Comparison of ENCODE assay signal across 10 cellular contexts in the genomic region with DNA sequence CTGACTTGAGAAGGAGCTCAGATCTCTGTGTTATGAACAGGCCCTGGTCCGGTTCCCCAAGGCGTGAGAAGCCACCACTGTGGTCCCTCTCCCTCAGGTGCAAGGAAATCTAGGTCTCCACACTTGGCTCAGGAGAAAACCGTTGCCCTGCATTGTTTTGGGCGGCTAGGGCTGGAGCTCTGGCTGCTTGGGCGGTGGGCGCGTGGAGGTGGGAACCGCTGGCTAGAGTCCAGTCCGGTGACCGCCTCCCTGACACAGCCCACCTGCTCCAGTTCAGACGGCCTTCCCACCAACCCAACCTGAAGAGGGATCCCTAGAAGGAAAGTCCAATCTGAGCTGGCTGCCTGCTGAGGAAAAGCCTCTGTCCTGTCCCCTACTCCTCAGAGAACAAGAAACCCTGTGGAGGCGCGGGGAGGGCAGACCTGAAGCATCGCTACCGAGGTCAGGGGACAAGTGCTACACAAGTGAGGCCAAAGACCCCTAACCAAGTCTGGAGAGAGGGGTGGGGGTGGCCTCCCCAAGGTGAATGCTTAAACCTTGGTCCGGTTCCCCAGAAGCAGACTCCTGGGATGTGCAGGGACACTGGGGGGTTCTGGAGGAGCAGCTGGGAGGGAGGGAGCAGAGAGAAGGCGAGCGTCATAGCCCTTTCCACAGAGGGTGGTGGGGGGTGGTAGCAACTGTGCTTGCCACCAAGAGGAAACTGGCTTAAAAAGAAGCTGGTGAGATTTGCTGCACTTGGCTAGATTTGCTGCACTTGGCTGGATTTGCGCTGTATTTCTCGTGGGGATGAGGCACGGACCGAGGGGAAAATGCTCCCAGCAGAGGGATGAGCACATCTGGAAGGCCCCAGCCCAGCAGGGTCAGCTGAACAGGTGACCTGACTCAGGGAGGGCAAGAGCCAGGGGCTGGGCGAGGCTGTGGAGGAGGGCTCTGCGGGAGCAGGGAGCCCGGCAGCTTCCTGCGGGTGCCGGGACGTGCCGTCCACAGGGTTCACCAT.
DNase-seq lines count a peak whose midpoint lies in the region; ATAC-seq and TF ChIP-seq lines count a peak whose summit lies in the region.
"Had no signal": no experiment of that assay in that cellular context is flagged by ENCODE, and none has a peak within 500 bp of the region (broad histone marks: within the 10 kb centered on the region; RNA-seq: fewer than 3 reads in every experiment).

No MANE protein-coding gene starts in this region.

- POLR2A ChIA-PET in activated CD4-positive, alpha-beta T cell treated with anti-CD3 and anti-CD28 coated beads for 36 hours (lab: Charles Lee), result interaction anchor here (0.6 kb wide), 1 partner anchor 171 kb away, joined by 3 read pairs; no protein-coding TSS in a partner anchor
- POLR2A ChIA-PET in activated CD8-positive, alpha-beta T cell treated with anti-CD3 and anti-CD28 coated beads, Interleukin-2, amount 10 ng/mL, durations not matched to agents 7 days and 5 days (lab: Charles Lee), result interaction anchor here (0.7 to 1.3 kb wide), 5 partner anchors 35 to 301 kb away, joined by 3 to 5 read pairs (median 3); no protein-coding TSS in a partner anchor

- H3K27me3 Mint-ChIP-seq in activated CD4-positive, alpha-beta T cell treated with anti-CD3 and anti-CD28 coated beads for 36 hours, result no peaks in the 10 kb centered on the region
- H3K27me3 Mint-ChIP-seq in activated CD8-positive, alpha-beta T cell treated with anti-CD3 and anti-CD28 coated beads, Interleukin-2, amount 10 ng/mL, durations not matched to agents 7 days and 5 days (ENCODE audit: low read depth), result no peaks in the 10 kb centered on the region

- DNase-seq in activated CD4-positive, alpha-beta T cell treated with anti-CD3 and anti-CD28 coated beads for 36 hours, result no peak
- DNase-seq in activated CD4-positive, alpha-beta T cell treated with anti-CD3 and anti-CD28 coated beads for 1 hour, result no peak
- DNase-seq in activated CD8-positive, alpha-beta T cell treated with anti-CD3 and anti-CD28 coated beads, Interleukin-2, amount 10 ng/mL, durations not matched to agents 7 days and 5 days, result no peak
- DNase-seq in left lung (peak in 1 of 2 donors; percentile 72), substantia nigra (lab: John Stamatoyannopoulos, UW) (peak in 1 of 49 donors; percentile 60), SKM-1 (lab: John Stamatoyannopoulos, UW; ENCODE audit: unreplicated experiment) (no peak)
- DNase-seq: OCI-M1; stimulated activated naive CD4-positive, alpha-beta T cell treated with Interleukin-2 at 50 U/mL for 16 hours had no signal

- ATAC-seq in activated CD4-positive, alpha-beta T cell treated with anti-CD3 and anti-CD28 coated beads for 36 hours, result no peak
- ATAC-seq in activated CD8-positive, alpha-beta T cell treated with anti-CD3 and anti-CD28 coated beads, Interleukin-2, amount 10 ng/mL, durations not matched to agents 7 days and 5 days, result no peak
- ATAC-seq in left lung (no peak), HG02970 (IDR thresholded peaks at IDR 0.05; ENCODE audit: low FRiP score, unreplicated experiment) (no peak), GM18907 (IDR thresholded peaks at IDR 0.05; ENCODE audit: unreplicated experiment) (no peak)

- peaks cover 17% of the 10 kb centered on the region for H3K36me3 Mint-ChIP-seq in activated CD4-positive, alpha-beta T cell treated with anti-CD3 and anti-CD28 coated beads for 36 hours (ENCODE audit: low read depth)
- peaks cover 21% of the 10 kb centered on the region for H3K36me3 Mint-ChIP-seq in activated CD8-positive, alpha-beta T cell treated with anti-CD3 and anti-CD28 coated beads, Interleukin-2, amount 10 ng/mL, durations not matched to agents 7 days and 5 days (ENCODE audit: low read depth)

- H3K27ac Mint-ChIP-seq in activated CD4-positive, alpha-beta T cell treated with anti-CD3 and anti-CD28 coated beads for 36 hours, result peak overlapping the region; percentile 87
- peak overlapping the region; percentile 33 for H3K27ac Mint-ChIP-seq in activated CD8-positive, alpha-beta T cell treated with anti-CD3 and anti-CD28 coated beads, Interleukin-2, amount 10 ng/mL, durations not matched to agents 7 days and 5 days

- no peaks in the 10 kb centered on the region for H3K9me3 ChIP-seq in left lung

- no peak overlapping the region for H3K4me3 ChIP-seq in left lung

- TF ChIP-seq CTCF in left lung (IDR thresholded peaks at IDR 0.05), result no peak

- H3K27me3 ChIP-seq in left lung, result no peaks in the 10 kb centered on the region

- H3K27ac ChIP-seq in left lung (peak overlapping the region; percentile 62 to 85), substantia nigra (ENCODE audit: low read depth, low read length, poor library complexity, severe bottlenecking) (peak overlapping the region; percentile 13)

- H3K4me3 Mint-ChIP-seq in activated CD4-positive, alpha-beta T cell treated with anti-CD3 and anti-CD28 coated beads for 36 hours, result peak overlapping the region; percentile 72
- peak overlapping the region; percentile 20 for H3K4me3 Mint-ChIP-seq in activated CD8-positive, alpha-beta T cell treated with anti-CD3 and anti-CD28 coated beads, Interleukin-2, amount 10 ng/mL, durations not matched to agents 7 days and 5 days

- H3K4me1 Mint-ChIP-seq in activated CD4-positive, alpha-beta T cell treated with anti-CD3 and anti-CD28 coated beads for 36 hours, result peaks cover 94% of the 10 kb centered on the region
- peaks cover 89% of the 10 kb centered on the region for H3K4me1 Mint-ChIP-seq in activated CD8-positive, alpha-beta T cell treated with anti-CD3 and anti-CD28 coated beads, Interleukin-2, amount 10 ng/mL, durations not matched to agents 7 days and 5 days (ENCODE audit: low read depth)

- intact Hi-C loops in activated CD4-positive, alpha-beta T cell treated with anti-CD3 and anti-CD28 coated beads for 36 hours (cut with DNase I, micrococcal nuclease), result no loop called here
- intact Hi-C loops in left lung (cut with DNase I), result no loop called here

- no peaks in the 10 kb centered on the region for H3K36me3 ChIP-seq in left lung

- H3K4me1 ChIP-seq in left lung, result peaks cover 50 to 97% of the 10 kb centered on the region in 2 donors

- no peaks in the 10 kb centered on the region for H3K9me3 Mint-ChIP-seq in activated CD4-positive, alpha-beta T cell treated with anti-CD3 and anti-CD28 coated beads for 36 hours (ENCODE audit: low read depth)
- H3K9me3 Mint-ChIP-seq in activated CD8-positive, alpha-beta T cell treated with anti-CD3 and anti-CD28 coated beads, Interleukin-2, amount 10 ng/mL, durations not matched to agents 7 days and 5 days (ENCODE audit: insufficient read depth), result no peaks in the 10 kb centered on the region

- CTCF ChIA-PET in activated CD4-positive, alpha-beta T cell treated with anti-CD3 and anti-CD28 coated beads for 36 hours (lab: Charles Lee), result interaction anchor here (0.6 to 1.1 kb wide), 3 partner anchors 22 to 64 kb away, joined by 3 to 5 read pairs (median 3); no protein-coding TSS in a partner anchor
- CTCF ChIA-PET in activated CD8-positive, alpha-beta T cell treated with anti-CD3 and anti-CD28 coated beads, Interleukin-2, amount 10 ng/mL, durations not matched to agents 7 days and 5 days (lab: Charles Lee), result interaction anchor here (0.7 to 11.4 kb wide), 2 partner anchors 35 to 67 kb away, joined by 3 to 100 read pairs; a partner anchor contains a TSS
